In the genomic region with DNA sequence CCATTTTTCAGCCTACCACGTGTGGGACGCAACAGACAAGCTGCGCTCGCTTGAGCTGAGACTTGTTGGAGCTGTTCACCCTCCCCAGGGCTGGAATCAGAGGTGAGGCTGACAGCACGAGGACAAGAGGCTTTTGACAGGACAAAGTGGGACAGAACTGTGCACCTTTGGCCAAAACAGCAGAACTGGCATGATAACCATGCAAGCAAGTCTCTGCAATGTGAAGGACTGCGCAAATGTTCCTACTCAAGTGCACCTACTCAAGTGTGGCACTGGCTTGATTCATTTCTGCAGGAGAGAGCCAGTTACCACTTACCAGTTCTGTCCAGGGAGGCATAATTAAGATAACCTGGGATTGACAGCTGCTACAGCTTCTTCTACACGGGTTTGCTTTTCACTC, we compare ENCODE assay signal across 21 cellular contexts.
A peak's percentile ranks its signal among the peaks of the same experiment; 100 is the strongest.
DNase-seq lines count a peak whose midpoint lies in the region; ATAC-seq and TF ChIP-seq lines count a peak whose summit lies in the region.
"Had no signal": no experiment of that assay in that cellular context is flagged by ENCODE, and none has a peak within 500 bp of the region (broad histone marks: within the 10 kb centered on the region; RNA-seq: fewer than 3 reads in every experiment).

No MANE protein-coding gene starts in this region.

- H3K4me3 ChIP-seq in heart left ventricle, result no peak overlapping the region
- H3K4me3 ChIP-seq: GM23248, SK-N-MC had no signal

- H3K4me1 Mint-ChIP-seq in stimulated activated naive B cell treated with anti-CD40 and anti-IgM and Interleukin-4, amounts not matched to agents 10 μg/mL and 1 μg/mL and 100 μg/mL, for 72 hours, result peaks cover 29 to 46% of the 10 kb centered on the region in 2 donors
- H3K4me1 Mint-ChIP-seq in HFFc6 (ENCODE audit: low read depth), result peaks cover 9% of the 10 kb centered on the region

- TF ChIP-seq POLR2A in heart left ventricle (IDR thresholded peaks at IDR 0.05), result no peak

- H3K27me3 ChIP-seq in heart left ventricle, result peaks cover 0 to 33% (median 11%) of the 10 kb centered on the region in 9 donors

- no peak for DNase-seq in Right ventricle myocardium inferior (ENCODE audit: missing footprints)
- no peak for DNase-seq in cardiac septum (ENCODE audit: low spot score)
- DNase-seq in NCI-H187 treated with DMSO at 0.1 percent for 48 hours (lab: John Stamatoyannopoulos, UW), result peak; percentile 13
- no peak for DNase-seq in heart left ventricle
- no peak for DNase-seq in stimulated activated naive B cell treated with anti-CD40 and anti-IgM and Interleukin-4, amounts not matched to agents 10 μg/mL and 1 μg/mL and 100 μg/mL, for 72 hours
- no peak for DNase-seq in HFFc6
- DNase-seq: ACHN; AML-193; CD4-positive, alpha-beta T cell; GM23248; NCI-H1048; NCI-H2171 treated with DMSO at 0.1 percent for 48 hours; NCI-H446 treated with DMSO at 0.1 percent for 48 hours; NCI-H82; T-cell had no signal

- TF ChIP-seq CTCF in heart left ventricle (IDR thresholded peaks at IDR 0.05) (no peak), HFFc6 (IDR thresholded peaks at IDR 0.05) (no peak)

- no peaks in the 10 kb centered on the region for H3K36me3 ChIP-seq in heart left ventricle

- no peaks in the 10 kb centered on the region for H3K9me3 ChIP-seq in heart left ventricle

- 39 to 50% (median 44%) methylated on average over 5 to 7 of the region's 7 CpGs for WGBS in heart left ventricle, 4 donors

- no peak overlapping the region for H3K27ac ChIP-seq in heart left ventricle
- H3K27ac ChIP-seq: GM23248, KMS-11, SK-N-MC had no signal

- H3K27me3 Mint-ChIP-seq in stimulated activated naive B cell treated with anti-CD40 and anti-IgM and Interleukin-4, amounts not matched to agents 10 μg/mL and 1 μg/mL and 100 μg/mL, for 72 hours, result no peaks in the 10 kb centered on the region
- H3K27me3 Mint-ChIP-seq in HFFc6 (ENCODE audit: insufficient read depth), result peaks cover 10% of the 10 kb centered on the region
- H3K27me3 Mint-ChIP-seq: CD4-positive, alpha-beta T cell; T-cell had no signal

- no peaks in the 10 kb centered on the region for H3K9me3 Mint-ChIP-seq in stimulated activated naive B cell treated with anti-CD40 and anti-IgM and Interleukin-4, amounts not matched to agents 10 μg/mL and 1 μg/mL and 100 μg/mL, for 72 hours
- H3K9me3 Mint-ChIP-seq in HFFc6, result no peaks in the 10 kb centered on the region
- H3K9me3 Mint-ChIP-seq: CD4-positive, alpha-beta T cell; T-cell had no signal

- peak overlapping the region; percentile 1 for H3K27ac Mint-ChIP-seq in stimulated activated naive B cell treated with anti-CD40 and anti-IgM and Interleukin-4, amounts not matched to agents 10 μg/mL and 1 μg/mL and 100 μg/mL, for 72 hours
- no peak overlapping the region for H3K27ac Mint-ChIP-seq in HFFc6
- H3K27ac Mint-ChIP-seq: CD4-positive, alpha-beta T cell; T-cell had no signal

- H3K4me1 ChIP-seq in heart left ventricle, result peaks cover 0 to 16% (median 2%) of the 10 kb centered on the region in 12 donors

- peak; percentile 68 for ATAC-seq in Right ventricle myocardium inferior
- ATAC-seq in heart left ventricle, result peak in 3 of 4 donors; percentile 19 to 78 (median 52)
- ATAC-seq in stimulated activated naive B cell treated with anti-CD40 and anti-IgM and Interleukin-4, amounts not matched to agents 10 μg/mL and 1 μg/mL and 100 μg/mL, for 72 hours (replicated peaks), result no peak
- ATAC-seq in GM21576 (IDR thresholded peaks at IDR 0.05; ENCODE audit: unreplicated experiment), result no peak
- no peak for ATAC-seq in HG03342 (IDR thresholded peaks at IDR 0.05; ENCODE audit: unreplicated experiment)
- ATAC-seq: HepG2, Panc1, T-cell had no signal

- intact Hi-C loops in Right ventricle myocardium inferior (cut with DNase I), result loop anchor here (2.0 kb wide), 1 partner anchor 262 kb away; no protein-coding TSS in a partner anchor
- intact Hi-C loops in cardiac septum (cut with DNase I), result loop anchor here (5.0 kb wide), 1 partner anchor 242 kb away; no protein-coding TSS in a partner anchor
- intact Hi-C loops in heart left ventricle (cut with DNase I), result loop anchor here in 3 of 10 donors (2.0 to 5.0 kb wide), 2 partner anchors 168 to 172 kb away; no protein-coding TSS in a partner anchor

- no peak overlapping the region for H3K4me3 Mint-ChIP-seq in stimulated activated naive B cell treated with anti-CD40 and anti-IgM and Interleukin-4, amounts not matched to agents 10 μg/mL and 1 μg/mL and 100 μg/mL, for 72 hours
- H3K4me3 Mint-ChIP-seq in HFFc6, result no peak overlapping the region
- H3K4me3 Mint-ChIP-seq: CD4-positive, alpha-beta T cell; T-cell had no signal

- H3K36me3 Mint-ChIP-seq in stimulated activated naive B cell treated with anti-CD40 and anti-IgM and Interleukin-4, amounts not matched to agents 10 μg/mL and 1 μg/mL and 100 μg/mL, for 72 hours, result peaks cover 0 to 3% of the 10 kb centered on the region in 2 donors
- H3K36me3 Mint-ChIP-seq in HFFc6 (ENCODE audit: low read depth), result no peaks in the 10 kb centered on the region
- H3K36me3 Mint-ChIP-seq: T-cell had no signal

Comparison
In these comparisons a context has a peak if more than half of its experiments do, and no peak if none do; other contexts are left out.
1. ATAC-seq: peak in Right ventricle myocardium inferior (single experiment) and heart left ventricle (3 of 4); none in stimulated activated naive B cell treated with anti-CD40 and anti-IgM and Interleukin-4, amounts not matched to agents 10 μg/mL and 1 μg/mL and 100 μg/mL, for 72 hours (0 of 2), GM21576 (single experiment) and HG03342 (single experiment).